In the genomic region with DNA sequence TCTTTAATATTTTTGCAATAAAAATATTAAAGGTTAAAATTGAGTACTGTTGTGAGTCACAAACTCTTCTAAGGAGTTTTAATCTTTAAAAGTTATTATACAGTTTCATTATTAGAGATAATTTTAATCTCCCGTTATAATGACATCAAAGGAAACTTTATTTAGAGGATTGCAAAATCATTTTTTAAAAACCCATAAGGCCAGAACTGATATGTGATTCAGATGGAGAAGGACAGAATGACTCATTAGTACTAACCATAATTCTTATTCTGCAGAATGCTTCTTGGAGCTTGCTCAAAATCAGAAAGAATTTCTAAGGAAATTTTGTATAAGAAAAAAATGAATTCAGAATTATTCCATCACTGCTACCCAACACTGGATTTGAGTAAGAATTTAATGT, we compare ENCODE assay signal across 1 cellular context.
TF ChIP-seq lines count a peak whose summit lies in the region.

No MANE protein-coding gene starts in this region.

TF ChIP-seq in K562, 482 proteins besides CTCF, POLR2A, EP300 and RAD21:
- peak; percentile 48 for TF ChIP-seq MEIS2 (IDR thresholded peaks at IDR 0.05; ENCODE audit: partially characterized antibody)
- no peak for TF ChIP-seq USF1 (CRISPR knock-in tag; IDR thresholded peaks at IDR 0.05)
- TF ChIP-seq JUN (IDR thresholded peaks at IDR 0.05; ENCODE audit: borderline replicate concordance, low read depth, low read length): 0 out of 2 replicates have a peak, but pooled peaks have one; percentile 14
- no peak for TF ChIP-seq JUN (CRISPR knock-in tag; IDR thresholded peaks at IDR 0.05; ENCODE audit: borderline replicate concordance)
- TF ChIP-seq SMAD1 (IDR thresholded peaks at IDR 0.05; ENCODE audit: low read depth, low read length, partially characterized antibody): no peak
- peak; percentile 55; the same call in 1 of the 2 replicates for TF ChIP-seq TEAD4 (IDR thresholded peaks at IDR 0.05; ENCODE audit: low read length)
- no peak for TF ChIP-seq TEAD4 (CRISPR knock-in tag; IDR thresholded peaks at IDR 0.05; ENCODE audit: borderline replicate concordance)
- TF ChIP-seq LEF1 (IDR thresholded peaks at IDR 0.05): peak; percentile 60; the same call in 1 of the 2 replicates
- no peak for TF ChIP-seq ZKSCAN3 (CRISPR knock-in tag; IDR thresholded peaks at IDR 0.05)
- TF ChIP-seq NFE2 (IDR thresholded peaks at IDR 0.05; ENCODE audit: low read depth): 0 out of 2 replicates have a peak, but pooled peaks have one; percentile 7
- peak; percentile 68; the same call in 1 of the 2 replicates for TF ChIP-seq SMARCA4 (IDR thresholded peaks at IDR 0.05)
- TF ChIP-seq ARID3A (IDR thresholded peaks at IDR 0.05; ENCODE audit: borderline replicate concordance, low read depth, low read length): peak; percentile 69; the same call in 1 of the 2 replicates
- TF ChIP-seq, protein P1, sequence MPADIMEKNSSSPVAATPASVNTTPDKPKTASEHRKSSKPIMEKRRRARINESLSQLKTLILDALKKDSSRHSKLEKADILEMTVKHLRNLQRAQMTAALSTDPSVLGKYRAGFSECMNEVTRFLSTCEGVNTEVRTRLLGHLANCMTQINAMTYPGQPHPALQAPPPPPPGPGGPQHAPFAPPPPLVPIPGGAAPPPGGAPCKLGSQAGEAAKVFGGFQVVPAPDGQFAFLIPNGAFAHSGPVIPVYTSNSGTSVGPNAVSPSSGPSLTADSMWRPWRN (IDR thresholded peaks at IDR 0.05; ENCODE audit: low read depth): no peak
- peak; percentile 80 for TF ChIP-seq ARID1B (IDR thresholded peaks at IDR 0.05)
- TF ChIP-seq SAFB2 (IDR thresholded peaks at IDR 0.05; ENCODE audit: borderline replicate concordance, low read depth, low read length, severe bottlenecking): no peak
- TF ChIP-seq ZBTB34 (CRISPR knock-in tag; IDR thresholded peaks at IDR 0.05): no peak
- TF ChIP-seq CEBPG (CRISPR knock-in tag; IDR thresholded peaks at IDR 0.05): no peak
- peak in 1 of 2 experiments; percentile 42; a peak in 1 of 4 replicates for TF ChIP-seq CEBPG (tag; conservative IDR thresholded peaks at IDR 0.05 in 1 of 2, IDR thresholded peaks at IDR 0.05 in 1 of 2)
- TF ChIP-seq TBL1XR1 (IDR thresholded peaks at IDR 0.05; ENCODE audit: low read length in 2 of 2): 0 out of 4 replicates have a peak, but pooled peaks of 1 of the 2 experiments have one; percentile 14
- peak; percentile 90 for TF ChIP-seq FOSL1 (tag; conservative IDR thresholded peaks at IDR 0.05)
- peak; percentile 67 for TF ChIP-seq ZBTB40 (IDR thresholded peaks at IDR 0.05)
- no peak for TF ChIP-seq ZBTB40 (CRISPR knock-in tag; IDR thresholded peaks at IDR 0.05)
- no peak for TF ChIP-seq ILK (tag; IDR thresholded peaks at IDR 0.05; ENCODE audit: borderline replicate concordance, low read depth)
- peak; percentile 52; the same call in 1 of the 2 replicates for TF ChIP-seq SMARCE1 (IDR thresholded peaks at IDR 0.05)
- TF ChIP-seq NCOR1 (IDR thresholded peaks at IDR 0.05): peak; percentile 21; the same call in 1 of the 2 replicates
- TF ChIP-seq ATF3 (IDR thresholded peaks at IDR 0.05): peak; percentile 78
- TF ChIP-seq ATF3 (CRISPR knock-in tag; conservative IDR thresholded peaks at IDR 0.05): no peak
- TF ChIP-seq NCOA1 (IDR thresholded peaks at IDR 0.05; ENCODE audit: low read depth): no peak
- TF ChIP-seq, protein P2, sequence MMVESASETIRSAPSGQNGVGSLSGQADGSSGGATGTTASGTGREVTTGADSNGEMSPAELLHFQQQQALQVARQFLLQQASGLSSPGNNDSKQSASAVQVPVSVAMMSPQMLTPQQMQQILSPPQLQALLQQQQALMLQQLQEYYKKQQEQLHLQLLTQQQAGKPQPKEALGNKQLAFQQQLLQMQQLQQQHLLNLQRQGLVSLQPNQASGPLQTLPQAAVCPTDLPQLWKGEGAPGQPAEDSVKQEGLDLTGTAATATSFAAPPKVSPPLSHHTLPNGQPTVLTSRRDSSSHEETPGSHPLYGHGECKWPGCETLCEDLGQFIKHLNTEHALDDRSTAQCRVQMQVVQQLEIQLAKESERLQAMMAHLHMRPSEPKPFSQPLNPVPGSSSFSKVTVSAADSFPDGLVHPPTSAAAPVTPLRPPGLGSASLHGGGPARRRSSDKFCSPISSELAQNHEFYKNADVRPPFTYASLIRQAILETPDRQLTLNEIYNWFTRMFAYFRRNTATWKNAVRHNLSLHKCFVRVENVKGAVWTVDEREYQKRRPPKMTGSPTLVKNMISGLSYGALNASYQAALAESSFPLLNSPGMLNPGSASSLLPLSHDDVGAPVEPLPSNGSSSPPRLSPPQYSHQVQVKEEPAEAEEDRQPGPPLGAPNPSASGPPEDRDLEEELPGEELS (CRISPR knock-in tag; IDR thresholded peaks at IDR 0.05; ENCODE audit: borderline replicate concordance): no peak
- no peak for TF ChIP-seq SRSF9 (IDR thresholded peaks at IDR 0.05; ENCODE audit: borderline replicate concordance, low read depth, low read length)
- TF ChIP-seq, protein P3, sequence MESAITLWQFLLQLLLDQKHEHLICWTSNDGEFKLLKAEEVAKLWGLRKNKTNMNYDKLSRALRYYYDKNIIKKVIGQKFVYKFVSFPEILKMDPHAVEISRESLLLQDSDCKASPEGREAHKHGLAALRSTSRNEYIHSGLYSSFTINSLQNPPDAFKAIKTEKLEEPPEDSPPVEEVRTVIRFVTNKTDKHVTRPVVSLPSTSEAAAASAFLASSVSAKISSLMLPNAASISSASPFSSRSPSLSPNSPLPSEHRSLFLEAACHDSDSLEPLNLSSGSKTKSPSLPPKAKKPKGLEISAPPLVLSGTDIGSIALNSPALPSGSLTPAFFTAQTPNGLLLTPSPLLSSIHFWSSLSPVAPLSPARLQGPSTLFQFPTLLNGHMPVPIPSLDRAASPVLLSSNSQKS (CRISPR knock-in tag; IDR thresholded peaks at IDR 0.05): no peak
- peak; percentile 41; the same call in 1 of the 2 replicates for TF ChIP-seq DPF2 (IDR thresholded peaks at IDR 0.05)
- peak; percentile 67 for TF ChIP-seq CEBPB (tag; IDR thresholded peaks at IDR 0.05)
- TF ChIP-seq PTTG1 (tag; IDR thresholded peaks at IDR 0.05; ENCODE audit: low read depth): no peak
- TF ChIP-seq, protein P4, sequence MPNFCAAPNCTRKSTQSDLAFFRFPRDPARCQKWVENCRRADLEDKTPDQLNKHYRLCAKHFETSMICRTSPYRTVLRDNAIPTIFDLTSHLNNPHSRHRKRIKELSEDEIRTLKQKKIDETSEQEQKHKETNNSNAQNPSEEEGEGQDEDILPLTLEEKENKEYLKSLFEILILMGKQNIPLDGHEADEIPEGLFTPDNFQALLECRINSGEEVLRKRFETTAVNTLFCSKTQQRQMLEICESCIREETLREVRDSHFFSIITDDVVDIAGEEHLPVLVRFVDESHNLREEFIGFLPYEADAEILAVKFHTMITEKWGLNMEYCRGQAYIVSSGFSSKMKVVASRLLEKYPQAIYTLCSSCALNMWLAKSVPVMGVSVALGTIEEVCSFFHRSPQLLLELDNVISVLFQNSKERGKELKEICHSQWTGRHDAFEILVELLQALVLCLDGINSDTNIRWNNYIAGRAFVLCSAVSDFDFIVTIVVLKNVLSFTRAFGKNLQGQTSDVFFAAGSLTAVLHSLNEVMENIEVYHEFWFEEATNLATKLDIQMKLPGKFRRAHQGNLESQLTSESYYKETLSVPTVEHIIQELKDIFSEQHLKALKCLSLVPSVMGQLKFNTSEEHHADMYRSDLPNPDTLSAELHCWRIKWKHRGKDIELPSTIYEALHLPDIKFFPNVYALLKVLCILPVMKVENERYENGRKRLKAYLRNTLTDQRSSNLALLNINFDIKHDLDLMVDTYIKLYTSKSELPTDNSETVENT (CRISPR knock-in tag; IDR thresholded peaks at IDR 0.05): no peak
- no peak for TF ChIP-seq DDX20 (tag; IDR thresholded peaks at IDR 0.05; ENCODE audit: low read depth)
- peak; percentile 37; the same call in 1 of the 2 replicates for TF ChIP-seq TAL1 (IDR thresholded peaks at IDR 0.05)
- peak; percentile 71 for TF ChIP-seq JUND (IDR thresholded peaks at IDR 0.05; ENCODE audit: borderline replicate concordance, low read depth, low read length)
- no peak for TF ChIP-seq JUND (tag; IDR thresholded peaks at IDR 0.05; ENCODE audit: borderline replicate concordance, low read depth, low read length)
- TF ChIP-seq CHD1 (IDR thresholded peaks at IDR 0.05; ENCODE audit: low read length): no peak
- TF ChIP-seq WHSC1 (IDR thresholded peaks at IDR 0.05; ENCODE audit: low read length): no peak
TF ChIP-seq in K562: peak in this region for 19.
